ENCODE assay signal across 2 cellular contexts in the genomic region with DNA sequence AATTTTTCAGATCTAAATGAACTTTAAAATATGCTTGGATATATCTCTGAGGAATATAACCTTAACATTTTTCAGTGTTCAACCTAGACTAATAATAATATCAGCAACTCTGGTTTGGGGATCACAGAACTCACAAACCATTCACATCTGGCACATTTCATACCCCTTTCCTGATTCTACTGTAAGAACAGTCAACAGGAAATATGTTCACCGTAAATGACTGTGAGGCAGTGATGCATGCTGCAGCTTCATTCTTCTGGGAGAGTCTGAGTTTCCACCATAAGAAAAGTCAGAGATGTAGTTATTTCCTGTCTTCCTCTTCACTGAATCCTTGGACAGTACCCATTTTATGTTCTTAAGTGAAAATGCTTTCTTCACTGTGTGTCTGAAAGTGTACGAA.
TF ChIP-seq lines count a peak whose summit lies in the region.

No MANE protein-coding gene starts in this region.

TF ChIP-seq in liver, 16 proteins besides CTCF, POLR2A, EP300 and RAD21 (continued from another document):
- TF ChIP-seq SP1 (IDR thresholded peaks at IDR 0.05) (no peak), HNF4G (IDR thresholded peaks at IDR 0.05) (no peak), JUND (IDR thresholded peaks at IDR 0.05) (no peak), EGR1 (IDR thresholded peaks at IDR 0.05; ENCODE audit: low read depth in 2 of 2) (no peak), YY1 (IDR thresholded peaks at IDR 0.05) (no peak), RXRA (IDR thresholded peaks at IDR 0.05) (no peak), FOXA2 (IDR thresholded peaks at IDR 0.05) (no peak), HNF4A (conservative IDR thresholded peaks at IDR 0.05) (no peak)
- TF ChIP-seq, protein P1, sequence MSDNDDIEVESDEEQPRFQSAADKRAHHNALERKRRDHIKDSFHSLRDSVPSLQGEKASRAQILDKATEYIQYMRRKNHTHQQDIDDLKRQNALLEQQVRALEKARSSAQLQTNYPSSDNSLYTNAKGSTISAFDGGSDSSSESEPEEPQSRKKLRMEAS (IDR thresholded peaks at IDR 0.05), result no peak
- TF ChIP-seq, protein P2, sequence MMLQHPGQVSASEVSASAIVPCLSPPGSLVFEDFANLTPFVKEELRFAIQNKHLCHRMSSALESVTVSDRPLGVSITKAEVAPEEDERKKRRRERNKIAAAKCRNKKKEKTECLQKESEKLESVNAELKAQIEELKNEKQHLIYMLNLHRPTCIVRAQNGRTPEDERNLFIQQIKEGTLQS (IDR thresholded peaks at IDR 0.05), result no peak
- TF ChIP-seq, protein P3, sequence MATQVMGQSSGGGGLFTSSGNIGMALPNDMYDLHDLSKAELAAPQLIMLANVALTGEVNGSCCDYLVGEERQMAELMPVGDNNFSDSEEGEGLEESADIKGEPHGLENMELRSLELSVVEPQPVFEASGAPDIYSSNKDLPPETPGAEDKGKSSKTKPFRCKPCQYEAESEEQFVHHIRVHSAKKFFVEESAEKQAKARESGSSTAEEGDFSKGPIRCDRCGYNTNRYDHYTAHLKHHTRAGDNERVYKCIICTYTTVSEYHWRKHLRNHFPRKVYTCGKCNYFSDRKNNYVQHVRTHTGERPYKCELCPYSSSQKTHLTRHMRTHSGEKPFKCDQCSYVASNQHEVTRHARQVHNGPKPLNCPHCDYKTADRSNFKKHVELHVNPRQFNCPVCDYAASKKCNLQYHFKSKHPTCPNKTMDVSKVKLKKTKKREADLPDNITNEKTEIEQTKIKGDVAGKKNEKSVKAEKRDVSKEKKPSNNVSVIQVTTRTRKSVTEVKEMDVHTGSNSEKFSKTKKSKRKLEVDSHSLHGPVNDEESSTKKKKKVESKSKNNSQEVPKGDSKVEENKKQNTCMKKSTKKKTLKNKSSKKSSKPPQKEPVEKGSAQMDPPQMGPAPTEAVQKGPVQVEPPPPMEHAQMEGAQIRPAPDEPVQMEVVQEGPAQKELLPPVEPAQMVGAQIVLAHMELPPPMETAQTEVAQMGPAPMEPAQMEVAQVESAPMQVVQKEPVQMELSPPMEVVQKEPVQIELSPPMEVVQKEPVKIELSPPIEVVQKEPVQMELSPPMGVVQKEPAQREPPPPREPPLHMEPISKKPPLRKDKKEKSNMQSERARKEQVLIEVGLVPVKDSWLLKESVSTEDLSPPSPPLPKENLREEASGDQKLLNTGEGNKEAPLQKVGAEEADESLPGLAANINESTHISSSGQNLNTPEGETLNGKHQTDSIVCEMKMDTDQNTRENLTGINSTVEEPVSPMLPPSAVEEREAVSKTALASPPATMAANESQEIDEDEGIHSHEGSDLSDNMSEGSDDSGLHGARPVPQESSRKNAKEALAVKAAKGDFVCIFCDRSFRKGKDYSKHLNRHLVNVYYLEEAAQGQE (IDR thresholded peaks at IDR 0.05), result no peak
- TF ChIP-seq, protein P4, sequence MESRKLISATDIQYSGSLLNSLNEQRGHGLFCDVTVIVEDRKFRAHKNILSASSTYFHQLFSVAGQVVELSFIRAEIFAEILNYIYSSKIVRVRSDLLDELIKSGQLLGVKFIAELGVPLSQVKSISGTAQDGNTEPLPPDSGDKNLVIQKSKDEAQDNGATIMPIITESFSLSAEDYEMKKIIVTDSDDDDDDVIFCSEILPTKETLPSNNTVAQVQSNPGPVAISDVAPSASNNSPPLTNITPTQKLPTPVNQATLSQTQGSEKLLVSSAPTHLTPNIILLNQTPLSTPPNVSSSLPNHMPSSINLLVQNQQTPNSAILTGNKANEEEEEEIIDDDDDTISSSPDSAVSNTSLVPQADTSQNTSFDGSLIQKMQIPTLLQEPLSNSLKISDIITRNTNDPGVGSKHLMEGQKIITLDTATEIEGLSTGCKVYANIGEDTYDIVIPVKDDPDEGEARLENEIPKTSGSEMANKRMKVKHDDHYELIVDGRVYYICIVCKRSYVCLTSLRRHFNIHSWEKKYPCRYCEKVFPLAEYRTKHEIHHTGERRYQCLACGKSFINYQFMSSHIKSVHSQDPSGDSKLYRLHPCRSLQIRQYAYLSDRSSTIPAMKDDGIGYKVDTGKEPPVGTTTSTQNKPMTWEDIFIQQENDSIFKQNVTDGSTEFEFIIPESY (IDR thresholded peaks at IDR 0.05), result no peak

TF ChIP-seq in SK-N-SH, 30 proteins besides CTCF, POLR2A, EP300 and RAD21 (continued from another document):
- TF ChIP-seq, protein P5, sequence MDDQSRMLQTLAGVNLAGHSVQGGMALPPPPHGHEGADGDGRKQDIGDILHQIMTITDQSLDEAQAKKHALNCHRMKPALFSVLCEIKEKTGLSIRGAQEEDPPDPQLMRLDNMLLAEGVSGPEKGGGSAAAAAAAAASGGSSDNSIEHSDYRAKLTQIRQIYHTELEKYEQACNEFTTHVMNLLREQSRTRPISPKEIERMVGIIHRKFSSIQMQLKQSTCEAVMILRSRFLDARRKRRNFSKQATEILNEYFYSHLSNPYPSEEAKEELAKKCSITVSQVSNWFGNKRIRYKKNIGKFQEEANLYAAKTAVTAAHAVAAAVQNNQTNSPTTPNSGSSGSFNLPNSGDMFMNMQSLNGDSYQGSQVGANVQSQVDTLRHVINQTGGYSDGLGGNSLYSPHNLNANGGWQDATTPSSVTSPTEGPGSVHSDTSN (IDR thresholded peaks at IDR 0.05), result no peak
- TF ChIP-seq JUND (IDR thresholded peaks at IDR 0.05), result no peak
- no peak for TF ChIP-seq SMC3 (IDR thresholded peaks at IDR 0.05; ENCODE audit: low read depth, low read length)
- TF ChIP-seq SIN3A (IDR thresholded peaks at IDR 0.05; ENCODE audit: borderline replicate concordance, low read depth, low read length), result no peak
- TF ChIP-seq, protein P1 (IDR thresholded peaks at IDR 0.05; ENCODE audit: low read depth), result no peak
- TF ChIP-seq MXI1 (IDR thresholded peaks at IDR 0.05; ENCODE audit: low read depth, low read length), result no peak
- TF ChIP-seq GATA2 (CRISPR knock-in tag; IDR thresholded peaks at IDR 0.05), result no peak
- TF ChIP-seq, protein P6, sequence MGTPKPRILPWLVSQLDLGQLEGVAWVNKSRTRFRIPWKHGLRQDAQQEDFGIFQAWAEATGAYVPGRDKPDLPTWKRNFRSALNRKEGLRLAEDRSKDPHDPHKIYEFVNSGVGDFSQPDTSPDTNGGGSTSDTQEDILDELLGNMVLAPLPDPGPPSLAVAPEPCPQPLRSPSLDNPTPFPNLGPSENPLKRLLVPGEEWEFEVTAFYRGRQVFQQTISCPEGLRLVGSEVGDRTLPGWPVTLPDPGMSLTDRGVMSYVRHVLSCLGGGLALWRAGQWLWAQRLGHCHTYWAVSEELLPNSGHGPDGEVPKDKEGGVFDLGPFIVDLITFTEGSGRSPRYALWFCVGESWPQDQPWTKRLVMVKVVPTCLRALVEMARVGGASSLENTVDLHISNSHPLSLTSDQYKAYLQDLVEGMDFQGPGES (IDR thresholded peaks at IDR 0.05; ENCODE audit: low read depth, low read length), result no peak
- TF ChIP-seq CHD2 (IDR thresholded peaks at IDR 0.05; ENCODE audit: low read length, partially characterized antibody), result no peak
TF ChIP-seq in SK-N-SH: peak in this region for 0.
